21 cellular contexts compared by ENCODE assay signal in genomic region chr16:78513838-78514237, GRCh38.
"Had no signal": no experiment of that assay in that cellular context is flagged by ENCODE, and none has a peak within 500 bp of the region (broad histone marks: within the 10 kb centered on the region; RNA-seq: fewer than 3 reads in every experiment).

No MANE protein-coding gene starts in this region.

- H3K27me3 ChIP-seq: esophagus squamous epithelium, hepatocyte, neutrophil, pancreas, upper lobe of right lung had no signal

- H3K27ac ChIP-seq: coronary artery, esophagus squamous epithelium, hepatocyte, neutrophil, pancreas, thoracic aorta, upper lobe of right lung had no signal

- FAIRE-seq: endometrium, pancreas had no signal

- H3K36me3 ChIP-seq: esophagus squamous epithelium, neutrophil, pancreas, thoracic aorta, upper lobe of right lung had no signal

- ATAC-seq: activated CD8-positive, alpha-beta T cell treated with anti-CD3 and anti-CD28 coated beads, Interleukin-2, amount 10 ng/mL, durations not matched to agents 7 days and 5 days; left colon; natural killer cell treated with Interleukin-12 subunit alpha and Interleukin-12 subunit beta and Interleukin-15 and Interleukin-18, amount 100 ng/mL, for 72 hours; pancreas; stimulated activated naive B cell treated with anti-CD40 and anti-IgM and Interleukin-4, amounts not matched to agents 10 μg/mL and 1 μg/mL and 100 μg/mL, for 72 hours; upper lobe of right lung had no signal

- DNase-seq: activated CD4-positive, alpha-beta T cell treated with anti-CD3 and anti-CD28 coated beads, Interleukin-2, amount 10 ng/mL, durations not matched to agents 24 days and 14 days; activated CD4-positive, CD25-positive, alpha-beta regulatory T cell; activated CD8-positive, alpha-beta T cell treated with anti-CD3 and anti-CD28 coated beads, Interleukin-2, amount 10 ng/mL, durations not matched to agents 7 days and 5 days; activated naive CD4-positive, alpha-beta T cell treated with anti-CD3 and anti-CD28 coated beads for 36 hours; activated T-cell treated with anti-CD3 and anti-CD28 coated beads, Interleukin-2, amount 50 U/mL, for 24 hours; anterior cingulate cortex; esophagus squamous epithelium; foreskin fibroblast; islet precursor cell; left colon; pancreas; stimulated activated naive B cell treated with anti-CD40 and anti-IgM and Interleukin-4, amounts not matched to agents 10 μg/mL and 1 μg/mL and 100 μg/mL, for 72 hours; T-helper 9 cell; upper lobe of right lung had no signal

- H3K4me3 ChIP-seq: coronary artery, esophagus squamous epithelium, hepatocyte, lung, pancreas, thoracic aorta, upper lobe of right lung had no signal

- H3K9me3 ChIP-seq: esophagus squamous epithelium, neutrophil, pancreas, thoracic aorta, upper lobe of right lung had no signal

- H3K4me1 ChIP-seq: esophagus squamous epithelium, pancreas, upper lobe of right lung had no signal
